8 cellular contexts compared by ENCODE assay signal in genomic region chr10:104300736-104301292, GRCh38. TPM values are rescaled to one million over a fixed set of nuclear protein-coding genes. Genes with fewer than 3 reads are reported as not detected.
A peak's percentile ranks its signal among the peaks of the same experiment; 100 is the strongest.
DNase-seq lines count a peak whose midpoint lies in the region; ATAC-seq and TF ChIP-seq lines count a peak whose summit lies in the region.

No MANE protein-coding gene starts in this region.

- peak overlapping the region; percentile 44 for H3K9ac ChIP-seq in duodenal mucosa (ENCODE audit: low read depth in 1 of 2, low read length in 2 of 2)

- H3K36me3 ChIP-seq in duodenal mucosa (ENCODE audit: control insufficient read depth in 1 of 2, insufficient read depth in 2 of 2, low read length in 2 of 2): no peaks in the 10 kb centered on the region
- H3K36me3 ChIP-seq in mesodermal cell (ENCODE audit: control insufficient read depth, insufficient read depth, low read length): no peaks in the 10 kb centered on the region
- no peaks in the 10 kb centered on the region for H3K36me3 ChIP-seq in tibial nerve

- no peaks in the 10 kb centered on the region for H3K9me3 ChIP-seq in duodenal mucosa (ENCODE audit: control insufficient read depth in 1 of 2, low read length in 2 of 2)
- peaks cover 10% of the 10 kb centered on the region for H3K9me3 ChIP-seq in mesodermal cell (ENCODE audit: control insufficient read depth, low read length)
- H3K9me3 ChIP-seq in tibial nerve: no peaks in the 10 kb centered on the region

- H3K27ac ChIP-seq in duodenal mucosa (ENCODE audit: low read depth, low read length): peak overlapping the region; percentile 82
- H3K27ac ChIP-seq in mesodermal cell (ENCODE audit: low read depth, low read length, severe bottlenecking): peak overlapping the region; percentile 75
- peak overlapping the region in 3 of 4 donors; percentile 37 to 78 (median 57) for H3K27ac ChIP-seq in tibial nerve

- H3K4me3 ChIP-seq in duodenal mucosa (ENCODE audit: low read depth in 1 of 2, low read length in 2 of 2): peak overlapping the region in 1 of 2 donors; percentile 6
- H3K4me3 ChIP-seq in mesodermal cell (ENCODE audit: extremely low read depth, insufficient read depth, low read length, poor library complexity, severe bottlenecking): no peak overlapping the region
- H3K4me3 ChIP-seq in tibial nerve: no peak overlapping the region

- peak; percentile 86 for DNase-seq in AG08396 (ENCODE audit: low spot score)
- DNase-seq in HS-5 (ENCODE audit: low read depth): peak; percentile 98
- DNase-seq in SHP77 (lab: John Stamatoyannopoulos, UW): peak; percentile 91 to 93
- DNase-seq in tibial nerve (ENCODE audit: low spot score in 2 of 2): no peak
- no peak for DNase-seq in activated CD4-positive, alpha-beta T cell treated with anti-CD3 and anti-CD28 coated beads for 48 hours

- no peak for ATAC-seq in GM18517 (IDR thresholded peaks at IDR 0.05; ENCODE audit: unreplicated experiment)

- TF ChIP-seq EP300 in tibial nerve (IDR thresholded peaks at IDR 0.05): no peak

- WGBS in mesodermal cell (ENCODE audit: insufficient coverage in 2 of 2), 2 experiments: 65 to 71% methylated on average over 5 to 6 of the region's 7 CpGs
- 47 to 68% methylated on average over 7 of the region's 7 CpGs for WGBS in tibial nerve, 2 donors

- no peak for TF ChIP-seq CTCF in tibial nerve (IDR thresholded peaks at IDR 0.05)

- H3K27me3 ChIP-seq in duodenal mucosa (ENCODE audit: control insufficient read depth in 1 of 2, insufficient read depth in 2 of 2, low read length in 2 of 2) (no peaks in the 10 kb centered on the region), tibial nerve (no peaks in the 10 kb centered on the region)

- H3K4me1 ChIP-seq in duodenal mucosa (ENCODE audit: control insufficient read depth in 1 of 2, insufficient read depth in 2 of 2, low read length in 2 of 2) (peaks cover 15 to 24% of the 10 kb centered on the region in 2 donors), mesodermal cell (ENCODE audit: control insufficient read depth, insufficient read depth, low read length, poor library complexity, severe bottlenecking) (peaks cover 38% of the 10 kb centered on the region), tibial nerve (peaks cover 0 to 28% (median 10%) of the 10 kb centered on the region in 4 donors)

- no peak for TF ChIP-seq POLR2A in tibial nerve (IDR thresholded peaks at IDR 0.05)

RNA-seq across cellular contexts. Expression of gene GSTO2, which starts 31.8 kb away (rescaled TPM):
- 0.55 TPM for polyA plus RNA-seq in mesodermal cell (2013, experiment 1 of 2)
- 0.56 TPM for polyA plus RNA-seq in mesodermal cell (2013, experiment 2 of 2)
- 1 to 10 TPM in 2 of 4 donors, under 1 TPM in 2; 0.30 to 1.7 (median 1.0) TPM for total RNA-seq in tibial nerve

RNA-seq across cellular contexts. Expression of gene ITPRIP, which starts 37.5 kb away (rescaled TPM):
- 20.3 TPM for polyA plus RNA-seq in mesodermal cell (2013, experiment 1 of 2)
- 18.3 TPM for polyA plus RNA-seq in mesodermal cell (2013, experiment 2 of 2)
- total RNA-seq in tibial nerve: 10 to 100 TPM; 22.6 to 58.2 (median 39.9) TPM

RNA-seq across cellular contexts. Expression of gene GSTO1, which starts 46.1 kb away (rescaled TPM):
- 350 TPM for polyA plus RNA-seq in mesodermal cell (2013, experiment 1 of 2)
- polyA plus RNA-seq in mesodermal cell (2013, experiment 2 of 2): 326 TPM
- 10 to 100 TPM; 51.6 to 84.6 (median 68.1) TPM for total RNA-seq in tibial nerve

RNA-seq across cellular contexts. Expression of gene CFAP58, which starts 52.8 kb away (rescaled TPM):
- polyA plus RNA-seq in mesodermal cell (2013, experiment 1 of 2): 1.7 TPM
- polyA plus RNA-seq in mesodermal cell (2013, experiment 2 of 2): 1.5 TPM
- total RNA-seq in tibial nerve: under 1 TPM in 2 of 4 donors, not detected in 2; 0.20 to 0.21 TPM

Comparison
In these comparisons a context has a peak if more than half of its experiments do, and no peak if none do; other contexts are left out.
1. DNase-seq: peak in AG08396 (single experiment), HS-5 (single experiment) and SHP77 (2 of 2); none in tibial nerve (0 of 2) and activated CD4-positive, alpha-beta T cell treated with anti-CD3 and anti-CD28 coated beads for 48 hours (single experiment).
2. Peak in every context shown above with its lines, with median percentiles within 50 percentile points of each other: H3K27ac ChIP-seq.